ENCODE assay signal across 9 cellular contexts in the genomic region with DNA sequence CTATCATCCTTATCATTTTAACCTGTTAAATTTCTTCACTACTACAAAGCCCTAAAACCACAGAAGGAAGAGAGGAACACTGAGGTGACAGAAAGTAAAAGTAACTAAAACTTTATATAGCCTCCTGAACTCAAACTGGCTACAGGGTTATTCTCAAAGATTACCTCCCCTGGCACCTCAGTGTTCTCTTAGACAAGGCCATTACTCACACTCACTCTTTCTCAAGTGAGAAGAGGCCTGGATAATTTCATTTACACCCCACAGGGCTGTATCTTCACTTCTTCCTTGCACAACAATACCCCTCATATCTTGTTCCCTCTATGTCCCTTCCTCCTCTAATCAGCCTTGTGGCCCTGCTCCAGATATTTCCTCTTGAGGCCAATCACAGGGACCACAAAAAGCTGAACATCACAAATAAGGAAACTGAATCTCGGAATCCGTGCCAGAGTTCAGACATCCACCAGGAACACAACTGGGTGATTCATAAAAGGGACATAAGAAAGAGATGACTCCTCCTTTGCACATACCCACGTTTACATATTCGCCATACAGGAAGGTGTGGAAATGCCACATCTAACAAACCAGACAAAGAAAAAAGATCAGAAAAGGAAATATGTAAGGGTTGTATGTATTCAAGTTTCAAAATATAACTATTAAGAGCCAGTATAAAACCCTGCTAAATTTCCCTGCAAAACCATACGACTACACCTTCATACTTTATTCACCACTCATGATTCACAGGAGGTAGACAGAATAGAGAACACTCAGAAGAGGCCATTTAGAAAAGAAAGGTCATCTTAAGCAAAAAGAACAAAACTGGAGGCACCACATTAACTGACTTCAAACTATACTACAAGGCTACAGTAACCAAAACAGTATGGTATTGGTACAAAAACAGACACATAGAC. TPM values are rescaled to one million over a fixed set of nuclear protein-coding genes. Genes with fewer than 3 reads are reported as not detected.
A peak's percentile ranks its signal among the peaks of the same experiment; 100 is the strongest.
DNase-seq lines count a peak whose midpoint lies in the region; ATAC-seq and TF ChIP-seq lines count a peak whose summit lies in the region.
"Had no signal": no experiment of that assay in that cellular context is flagged by ENCODE, and none has a peak within 500 bp of the region (broad histone marks: within the 10 kb centered on the region; RNA-seq: fewer than 3 reads in every experiment).

No MANE protein-coding gene starts in this region.

- H3K9ac ChIP-seq in colonic mucosa (ENCODE audit: low read depth in 2 of 2, low read length in 2 of 2) = no peak overlapping the region
- H3K9ac ChIP-seq: parathyroid adenoma had no signal

- peaks cover 2% of the 10 kb centered on the region for H3K9me3 Mint-ChIP-seq in neural crest cell

- H3K36me3 ChIP-seq in colonic mucosa (no peaks in the 10 kb centered on the region), hepatocyte (replicated peaks; ENCODE audit: insufficient read depth, low read depth) (no peaks in the 10 kb centered on the region)

- intact Hi-C loops in colonic mucosa (cut with DNase I) = no loop called here

- peaks cover 16% of the 10 kb centered on the region for H3K79me2 ChIP-seq in hepatocyte

- no peaks in the 10 kb centered on the region for H3K4me1 Mint-ChIP-seq in neural crest cell

- 80% methylated on average over 5 of the region's 5 CpGs for WGBS in hepatocyte (ENCODE audit: low lambda C conversion rate, missing lambda C conversion rate)

- H3K9me3 ChIP-seq in colonic mucosa (no peaks in the 10 kb centered on the region), hepatocyte (ENCODE audit: low read depth) (no peaks in the 10 kb centered on the region)

- peak; percentile 23 for DNase-seq in SW480 (ENCODE audit: low spot score)
- peak; percentile 63 for DNase-seq in colonic mucosa
- DNase-seq in neural crest cell (ENCODE audit: low read depth, low spot score) = no peak
- no peak for DNase-seq in cerebellar nuclear complex (lab: John Stamatoyannopoulos, UW)
- DNase-seq in NCI-H524 (lab: John Stamatoyannopoulos, UW) = no peak
- no peak for DNase-seq in hepatocyte (ENCODE audit: low spot score)

- H3K27me3 ChIP-seq in colonic mucosa = no peaks in the 10 kb centered on the region
- H3K27me3 ChIP-seq in hepatocyte = no peaks in the 10 kb centered on the region

- TF ChIP-seq CTCF in colonic mucosa (IDR thresholded peaks at IDR 0.05) (no peak), neural crest cell (conservative IDR thresholded peaks at IDR 0.05) (no peak), hepatocyte (IDR thresholded peaks at IDR 0.05; ENCODE audit: poor library complexity) (no peak)

- no peaks in the 10 kb centered on the region for H4K20me1 ChIP-seq in hepatocyte (ENCODE audit: insufficient read depth, poor library complexity, severe bottlenecking)

- ATAC-seq in GM18517 (IDR thresholded peaks at IDR 0.05; ENCODE audit: unreplicated experiment) = peak; percentile 31
- no peak for ATAC-seq in HG02981 (IDR thresholded peaks at IDR 0.05; ENCODE audit: unreplicated experiment)

- peaks cover 2% of the 10 kb centered on the region for H3K36me3 Mint-ChIP-seq in neural crest cell (ENCODE audit: low read depth)

- no peak overlapping the region for H2AFZ ChIP-seq in hepatocyte
- H2AFZ ChIP-seq: parathyroid adenoma had no signal

- H3K9me2 ChIP-seq in hepatocyte (replicated peaks; ENCODE audit: insufficient read depth) = no peaks in the 10 kb centered on the region

- H3K27me3 Mint-ChIP-seq in neural crest cell (ENCODE audit: low read depth) = no peaks in the 10 kb centered on the region

- no peaks in the 10 kb centered on the region for H3K4me1 ChIP-seq in colonic mucosa
- H3K4me1 ChIP-seq in hepatocyte (ENCODE audit: insufficient read depth) = peaks cover 18% of the 10 kb centered on the region

- H3K4me3 ChIP-seq in colonic mucosa (no peak overlapping the region), hepatocyte (no peak overlapping the region)

- H3K27ac ChIP-seq in colonic mucosa = peak overlapping the region; percentile 42
- no peak overlapping the region for H3K27ac ChIP-seq in hepatocyte
- H3K27ac ChIP-seq: parathyroid adenoma had no signal

- peak overlapping the region; percentile 40 for H3K4me3 Mint-ChIP-seq in neural crest cell

- no peak overlapping the region for H3K27ac Mint-ChIP-seq in neural crest cell (ENCODE audit: unreplicated experiment)

- H3K4me2 ChIP-seq in hepatocyte = no peak overlapping the region

RNA-seq across cellular contexts. Expression of gene KLHL3, which starts 1.7 kb away (rescaled TPM):
- total RNA-seq in colonic mucosa (1 to 10 TPM; 4.4 to 6.3 TPM), neural crest cell (9.4 and 11.8 TPM in 2 replicates), hepatocyte (4.0 and 5.3 TPM in 2 replicates)
- polyA plus RNA-seq in hepatocyte = 1.4 and 3.3 TPM in 2 replicates

RNA-seq across cellular contexts. Expression of gene HNRNPA0, which starts 16.6 kb away (rescaled TPM):
- 10 to 100 TPM; 26.9 to 31.0 TPM for total RNA-seq in colonic mucosa
- total RNA-seq in neural crest cell = 99.0 and 102 TPM in 2 replicates
- total RNA-seq in hepatocyte = 25.9 and 30.8 TPM in 2 replicates
- 13.1 and 15.8 TPM in 2 replicates for polyA plus RNA-seq in hepatocyte

Comparison
In these comparisons a context has a peak if more than half of its experiments do, and no peak if none do; other contexts are left out.
1. DNase-seq: peak in SW480 (single experiment) and colonic mucosa (single experiment); none in neural crest cell (single experiment), cerebellar nuclear complex (0 of 2), NCI-H524 (0 of 2) and hepatocyte (single experiment).